1 cellular context compared by ENCODE assay signal in genomic region chr9:121559183-121559582, GRCh38.
TF ChIP-seq lines count a peak whose summit lies in the region.

No MANE protein-coding gene starts in this region.

TF ChIP-seq in GM23338, 12 proteins besides CTCF, POLR2A, EP300 and RAD21 (continued from another document):
- TF ChIP-seq ZNF462 (CRISPR knock-in tag; IDR thresholded peaks at IDR 0.05): no peak
- no peak for TF ChIP-seq JUNB (IDR thresholded peaks at IDR 0.05; ENCODE audit: unreplicated experiment)
- no peak for TF ChIP-seq EZH2 (IDR thresholded peaks at IDR 0.05; ENCODE audit: low read depth, unreplicated experiment)
- TF ChIP-seq ZNF114 (CRISPR knock-in tag; IDR thresholded peaks at IDR 0.05): no peak
- no peak for TF ChIP-seq CREB1 (CRISPR knock-in tag; IDR thresholded peaks at IDR 0.05; ENCODE audit: low read depth)
